24 cellular contexts compared by ENCODE assay signal in the genomic region with DNA sequence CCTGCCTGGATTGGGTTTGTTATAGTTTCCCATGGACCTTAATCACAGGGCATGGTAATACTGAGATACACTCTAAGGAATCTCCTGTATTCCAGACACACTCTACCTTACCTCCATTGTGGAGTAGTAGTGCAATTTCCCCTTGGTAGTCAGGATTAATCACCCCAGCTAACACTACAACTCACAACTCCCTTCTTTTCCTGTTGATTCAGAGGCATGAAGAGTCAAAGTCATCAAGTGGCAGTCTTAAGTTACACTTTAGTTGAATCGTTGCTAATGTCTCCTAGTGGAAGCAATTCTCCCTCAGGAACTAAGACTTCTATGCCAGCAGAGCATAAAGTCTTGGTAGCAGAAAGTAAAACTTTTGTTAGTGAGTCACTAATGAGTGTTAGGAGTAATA.
"Had no signal": no experiment of that assay in that cellular context is flagged by ENCODE, and none has a peak within 500 bp of the region (broad histone marks: within the 10 kb centered on the region; RNA-seq: fewer than 3 reads in every experiment).

No MANE protein-coding gene starts in this region.

- FAIRE-seq: small intestine had no signal

- H3K4me3 Mint-ChIP-seq: activated CD4-positive, alpha-beta memory T cell treated with anti-CD3 and anti-CD28 coated beads for 36 hours; activated naive CD4-positive, alpha-beta T cell treated with anti-CD3 and anti-CD28 coated beads for 36 hours; activated naive CD8-positive, alpha-beta T cell treated with anti-CD3 and anti-CD28 coated beads, Interleukin-2, amount 10 ng/mL, durations not matched to agents 7 days and 5 days; activated T-cell treated with anti-CD3 and anti-CD28 coated beads, Interleukin-2, amount 50 U/mL, for 72 hours; naive thymus-derived CD4-positive, alpha-beta T cell; neural crest cell; stimulated activated memory B cell treated with anti-CD40 and anti-IgM and Interleukin-4, amounts not matched to agents 10 μg/mL and 1 μg/mL and 100 μg/mL, for 72 hours; T-helper 1 cell treated with Interleukin-12 subunit alpha and Interleukin-12 subunit beta and Interleukin-4 antibody, amounts not matched to agents 30 μg/mL and 1 μg/mL, for 36 hours had no signal

- H3K4me3 ChIP-seq: breast epithelium, coronary artery, gastrocnemius medialis, lung, right lobe of liver, testis, uterus had no signal

- H3K27ac ChIP-seq: breast epithelium, coronary artery, gastrocnemius medialis, right lobe of liver, testis, uterus had no signal

- H3K9me3 Mint-ChIP-seq: activated CD4-positive, alpha-beta memory T cell treated with anti-CD3 and anti-CD28 coated beads for 36 hours; activated naive CD4-positive, alpha-beta T cell treated with anti-CD3 and anti-CD28 coated beads for 36 hours; activated naive CD8-positive, alpha-beta T cell treated with anti-CD3 and anti-CD28 coated beads, Interleukin-2, amount 10 ng/mL, durations not matched to agents 7 days and 5 days; activated T-cell treated with anti-CD3 and anti-CD28 coated beads, Interleukin-2, amount 50 U/mL, for 72 hours; naive thymus-derived CD4-positive, alpha-beta T cell; neural crest cell; stimulated activated memory B cell treated with anti-CD40 and anti-IgM and Interleukin-4, amounts not matched to agents 10 μg/mL and 1 μg/mL and 100 μg/mL, for 72 hours; T-helper 1 cell treated with Interleukin-12 subunit alpha and Interleukin-12 subunit beta and Interleukin-4 antibody, amounts not matched to agents 30 μg/mL and 1 μg/mL, for 36 hours had no signal

- H3K9me3 ChIP-seq: breast epithelium, gastrocnemius medialis, right lobe of liver, testis, uterus had no signal

- H3K4me1 ChIP-seq: breast epithelium, gastrocnemius medialis, right lobe of liver, testis, uterus had no signal

- ATAC-seq: activated T-cell treated with anti-CD3 and anti-CD28 coated beads, Interleukin-2, amount 50 U/mL, for 72 hours; gastrocnemius medialis; left colon; naive thymus-derived CD4-positive, alpha-beta T cell; right lobe of liver; stimulated activated memory B cell treated with anti-CD40 and anti-IgM and Interleukin-4, amounts not matched to agents 10 μg/mL and 1 μg/mL and 100 μg/mL, for 72 hours had no signal

- H3K27me3 Mint-ChIP-seq: activated CD4-positive, alpha-beta memory T cell treated with anti-CD3 and anti-CD28 coated beads for 36 hours had no signal

- H3K36me3 Mint-ChIP-seq: activated CD4-positive, alpha-beta memory T cell treated with anti-CD3 and anti-CD28 coated beads for 36 hours; activated naive CD8-positive, alpha-beta T cell treated with anti-CD3 and anti-CD28 coated beads, Interleukin-2, amount 10 ng/mL, durations not matched to agents 7 days and 5 days; naive thymus-derived CD4-positive, alpha-beta T cell; stimulated activated memory B cell treated with anti-CD40 and anti-IgM and Interleukin-4, amounts not matched to agents 10 μg/mL and 1 μg/mL and 100 μg/mL, for 72 hours had no signal

- H3K4me1 Mint-ChIP-seq: activated naive CD8-positive, alpha-beta T cell treated with anti-CD3 and anti-CD28 coated beads, Interleukin-2, amount 10 ng/mL, durations not matched to agents 7 days and 5 days; naive thymus-derived CD4-positive, alpha-beta T cell; neural crest cell; stimulated activated memory B cell treated with anti-CD40 and anti-IgM and Interleukin-4, amounts not matched to agents 10 μg/mL and 1 μg/mL and 100 μg/mL, for 72 hours had no signal

- H3K27me3 ChIP-seq: breast epithelium, gastrocnemius medialis, right lobe of liver, uterus had no signal

- H3K27ac Mint-ChIP-seq: activated CD4-positive, alpha-beta memory T cell treated with anti-CD3 and anti-CD28 coated beads for 36 hours; activated naive CD4-positive, alpha-beta T cell treated with anti-CD3 and anti-CD28 coated beads for 36 hours; activated naive CD8-positive, alpha-beta T cell treated with anti-CD3 and anti-CD28 coated beads, Interleukin-2, amount 10 ng/mL, durations not matched to agents 7 days and 5 days; activated T-cell treated with anti-CD3 and anti-CD28 coated beads, Interleukin-2, amount 50 U/mL, for 72 hours; naive thymus-derived CD4-positive, alpha-beta T cell; stimulated activated memory B cell treated with anti-CD40 and anti-IgM and Interleukin-4, amounts not matched to agents 10 μg/mL and 1 μg/mL and 100 μg/mL, for 72 hours; T-helper 1 cell treated with Interleukin-12 subunit alpha and Interleukin-12 subunit beta and Interleukin-4 antibody, amounts not matched to agents 30 μg/mL and 1 μg/mL, for 36 hours had no signal

- H3K36me3 ChIP-seq: breast epithelium, gastrocnemius medialis, right lobe of liver, uterus had no signal

- DNase-seq: activated CD4-positive, alpha-beta memory T cell treated with anti-CD3 and anti-CD28 coated beads for 36 hours; activated CD4-positive, alpha-beta T cell treated with anti-CD3 and anti-CD28 coated beads for 48 hours; activated effector memory CD4-positive, alpha-beta T cell treated with Interleukin-2 at 50 U/mL for 16 hours; activated naive CD4-positive, alpha-beta T cell treated with anti-CD3 and anti-CD28 coated beads for 36 hours; activated naive CD8-positive, alpha-beta T cell treated with anti-CD3 and anti-CD28 coated beads, Interleukin-2, amount 10 ng/mL, durations not matched to agents 7 days and 5 days; activated T-cell treated with anti-CD3 and anti-CD28 coated beads, Interleukin-2, amount 50 U/mL, for 72 hours; amniotic stem cell; cerebellar nuclear complex; gastrocnemius medialis; hippocampal formation; left colon; naive thymus-derived CD4-positive, alpha-beta T cell; occipital lobe; right lobe of liver; T1000; testis; uterus had no signal
